ENCODE assay signal across 12 cellular contexts in the genomic region with DNA sequence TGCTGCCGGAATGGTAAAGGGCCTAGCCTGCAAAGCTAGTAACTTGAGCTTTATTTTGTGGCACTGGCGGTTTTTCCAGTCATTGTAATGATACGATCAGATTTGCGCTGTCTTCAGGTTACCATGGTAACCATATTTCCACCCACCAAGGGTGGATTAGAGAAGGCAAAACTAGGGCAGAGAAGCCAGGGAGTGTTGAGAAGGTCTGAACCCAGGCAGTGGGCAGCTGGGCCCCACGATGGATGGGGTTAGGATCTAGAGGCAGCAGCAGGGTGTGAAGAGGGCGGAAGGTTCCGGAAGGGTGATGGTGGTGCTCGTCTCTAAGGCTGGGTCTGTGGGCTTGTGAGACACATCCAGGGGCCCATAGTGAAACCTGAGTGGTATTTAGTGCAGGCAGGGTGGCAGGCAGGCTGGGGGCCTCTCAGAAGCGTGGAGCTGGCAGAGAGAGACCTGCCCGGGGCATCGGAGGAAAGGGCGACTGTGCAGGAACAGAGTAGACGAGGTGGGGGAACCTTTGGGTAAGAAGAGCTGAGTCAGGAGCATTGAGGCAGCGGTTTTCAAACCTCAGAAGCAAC.
DNase-seq lines count a peak whose midpoint lies in the region; ATAC-seq and TF ChIP-seq lines count a peak whose summit lies in the region.
"Had no signal": no experiment of that assay in that cellular context is flagged by ENCODE, and none has a peak within 500 bp of the region (broad histone marks: within the 10 kb centered on the region; RNA-seq: fewer than 3 reads in every experiment).

No MANE protein-coding gene starts in this region.

- TF ChIP-seq CTCF in mesothelial cell of epicardium (IDR thresholded peaks at IDR 0.05; ENCODE audit: unreplicated experiment) (no peak), BE2C (IDR thresholded peaks at IDR 0.05; ENCODE audit: low read depth, low read length) (no peak)

- no peaks in the 10 kb centered on the region for H3K27me3 ChIP-seq in BE2C

- H3K27me3 Mint-ChIP-seq in mesothelial cell of epicardium (ENCODE audit: low read depth), result no peaks in the 10 kb centered on the region
- H3K27me3 Mint-ChIP-seq: activated naive CD8-positive, alpha-beta T cell had no signal

- H3K4me1 ChIP-seq in BE2C, result peaks cover 6% of the 10 kb centered on the region

- peak overlapping the region; percentile 74 for H3K27ac Mint-ChIP-seq in mesothelial cell of epicardium
- H3K27ac Mint-ChIP-seq: activated naive CD8-positive, alpha-beta T cell had no signal

- peaks cover 35% of the 10 kb centered on the region for H3K36me3 Mint-ChIP-seq in mesothelial cell of epicardium
- H3K36me3 Mint-ChIP-seq: activated naive CD8-positive, alpha-beta T cell had no signal

- no peaks in the 10 kb centered on the region for H3K36me3 ChIP-seq in BE2C

- no peak for ATAC-seq in esophagus mucosa

- H3K4me3 Mint-ChIP-seq in mesothelial cell of epicardium, result no peak overlapping the region
- H3K4me3 Mint-ChIP-seq: activated naive CD8-positive, alpha-beta T cell had no signal

- H3K9me3 ChIP-seq in BE2C, result no peaks in the 10 kb centered on the region
- H3K9me3 ChIP-seq: left ventricle myocardium inferior had no signal

- DNase-seq in stimulated activated naive CD4-positive, alpha-beta T cell treated with Interleukin-2 at 50 U/mL for 16 hours (lab: John Stamatoyannopoulos, UW), result peak; percentile 50
- no peak for DNase-seq in stimulated activated naive CD4-positive, alpha-beta T cell (lab: John Stamatoyannopoulos, UW)
- peak; percentile 23 for DNase-seq in activated T-cell treated with anti-CD3 and anti-CD28 coated beads, Interleukin-2, amount 50 U/mL, for 1 hour
- DNase-seq in mesothelial cell of epicardium (ENCODE audit: low spot score in 2 of 2, unreplicated experiment in 2 of 2) (no peak), ureter (ENCODE audit: low spot score) (peak; percentile 53), BE2C (no peak)
- no peak for DNase-seq in activated CD8-positive, alpha-beta memory T cell treated with anti-CD3 and anti-CD28 coated beads, Interleukin-2, amount 50 U/mL, for 4 hours
- DNase-seq: C1 segment of cervical spinal cord, left ventricle myocardium inferior, NCI-H146 had no signal

- peaks cover 12% of the 10 kb centered on the region for H3K4me1 Mint-ChIP-seq in mesothelial cell of epicardium

- no peaks in the 10 kb centered on the region for H3K9me3 Mint-ChIP-seq in mesothelial cell of epicardium

- H3K4me3 ChIP-seq in BE2C (ENCODE audit: low read depth, low read length), result no peak overlapping the region
- H3K4me3 ChIP-seq: left ventricle myocardium inferior had no signal

Comparison
In these comparisons a context has a peak if more than half of its experiments do, and no peak if none do; other contexts are left out.
1. DNase-seq: peak in stimulated activated naive CD4-positive, alpha-beta T cell treated with Interleukin-2 at 50 U/mL for 16 hours (single experiment), activated T-cell treated with anti-CD3 and anti-CD28 coated beads, Interleukin-2, amount 50 U/mL, for 1 hour (single experiment) and ureter (single experiment); none in stimulated activated naive CD4-positive, alpha-beta T cell (0 of 6), mesothelial cell of epicardium (0 of 2), activated CD8-positive, alpha-beta memory T cell treated with anti-CD3 and anti-CD28 coated beads, Interleukin-2, amount 50 U/mL, for 4 hours (single experiment) and BE2C (single experiment).